22 cellular contexts compared by ENCODE assay signal in genomic region chr6:45717027-45717426, GRCh38.
"Had no signal": no experiment of that assay in that cellular context is flagged by ENCODE, and none has a peak within 500 bp of the region (broad histone marks: within the 10 kb centered on the region; RNA-seq: fewer than 3 reads in every experiment).

No MANE protein-coding gene starts in this region.

- H3K4me3 ChIP-seq: cardiac muscle cell had no signal

- ATAC-seq: activated CD8-positive, alpha-beta T cell treated with anti-CD3 and anti-CD28 coated beads for 36 hours; activated naive CD4-positive, alpha-beta T cell treated with anti-CD3 and anti-CD28 coated beads, Interleukin-2, amount 50 U/mL, for 72 hours; PC-3; T-cell had no signal

- H3K27me3 ChIP-seq: brain microvascular endothelial cell, cardiac muscle cell had no signal

- H3K36me3 ChIP-seq: brain microvascular endothelial cell, cardiac muscle cell had no signal

- H3K4me3 Mint-ChIP-seq: activated CD4-positive, alpha-beta T cell treated with anti-CD3 and anti-CD28 coated beads, Interleukin-2, amount 10 ng/mL, durations not matched to agents 7 days and 5 days; activated CD8-positive, alpha-beta T cell treated with anti-CD3 and anti-CD28 coated beads for 36 hours; activated T-helper 1 cell treated with anti-CD3 and anti-CD28 coated beads, Interleukin-12 subunit alpha, Interleukin-12 subunit beta, Interleukin-2, Interleukin-4 antibody, amounts not matched to agents 30 ng/mL and 10 ng/mL and 1 ng/mL, durations not matched to agents 14 hours and 24 hours and 36 hours; T-cell had no signal

- H3K27ac ChIP-seq: brain microvascular endothelial cell, cardiac muscle cell, KMS-11, VCaP had no signal

- H3K27me3 Mint-ChIP-seq: activated CD4-positive, alpha-beta T cell treated with anti-CD3 and anti-CD28 coated beads, Interleukin-2, amount 10 ng/mL, durations not matched to agents 7 days and 5 days; activated CD8-positive, alpha-beta T cell treated with anti-CD3 and anti-CD28 coated beads for 36 hours; T-cell had no signal

- H3K27ac Mint-ChIP-seq: activated CD4-positive, alpha-beta T cell treated with anti-CD3 and anti-CD28 coated beads, Interleukin-2, amount 10 ng/mL, durations not matched to agents 7 days and 5 days; activated CD8-positive, alpha-beta T cell treated with anti-CD3 and anti-CD28 coated beads for 36 hours; activated T-helper 1 cell treated with anti-CD3 and anti-CD28 coated beads, Interleukin-12 subunit alpha, Interleukin-12 subunit beta, Interleukin-2, Interleukin-4 antibody, amounts not matched to agents 30 ng/mL and 10 ng/mL and 1 ng/mL, durations not matched to agents 14 hours and 24 hours and 36 hours; T-cell had no signal

- H3K36me3 Mint-ChIP-seq: activated naive CD4-positive, alpha-beta T cell treated with anti-CD3 and anti-CD28 coated beads, Interleukin-2, amount 50 U/mL, for 72 hours; T-cell had no signal

- DNase-seq: activated CD4-positive, alpha-beta T cell treated with anti-CD3 and anti-CD28 coated beads, Interleukin-2, amount 10 ng/mL, durations not matched to agents 7 days and 5 days; activated CD4-positive, CD25-positive, alpha-beta regulatory T cell; activated CD8-positive, alpha-beta memory T cell treated with anti-CD3 and anti-CD28 coated beads, Interleukin-2, amount 50 U/mL, for 4 hours; activated CD8-positive, alpha-beta T cell treated with anti-CD3 and anti-CD28 coated beads for 36 hours; activated effector memory CD4-positive, alpha-beta T cell treated with anti-CD3 and anti-CD28 coated beads, Interleukin-2, amount 50 U/mL, for 16 hours; activated naive CD4-positive, alpha-beta T cell treated with Interleukin-2 at 50 U/mL for 16 hours; brain microvascular endothelial cell; MM.1S; NCI-H1105 treated with DMSO at 0.1 percent for 48 hours; NCI-H1436 treated with DMSO at 0.1 percent for 48 hours; NCI-H187 treated with DMSO at 0.1 percent for 48 hours; NCI-H2081 treated with DMSO at 0.1 percent for 48 hours; NCI-H446; PC-3; SHP77 treated with DMSO at 0.1 percent for 48 hours; T-cell; T1000 had no signal

- H3K9me3 Mint-ChIP-seq: activated CD4-positive, alpha-beta T cell treated with anti-CD3 and anti-CD28 coated beads, Interleukin-2, amount 10 ng/mL, durations not matched to agents 7 days and 5 days; activated CD8-positive, alpha-beta T cell treated with anti-CD3 and anti-CD28 coated beads for 36 hours; activated naive CD4-positive, alpha-beta T cell treated with anti-CD3 and anti-CD28 coated beads, Interleukin-2, amount 50 U/mL, for 72 hours; activated T-helper 1 cell treated with anti-CD3 and anti-CD28 coated beads, Interleukin-12 subunit alpha, Interleukin-12 subunit beta, Interleukin-2, Interleukin-4 antibody, amounts not matched to agents 30 ng/mL and 10 ng/mL and 1 ng/mL, durations not matched to agents 14 hours and 24 hours and 36 hours; T-cell had no signal

- H3K9ac ChIP-seq: KMS-11 had no signal

- H3K4me2 ChIP-seq: KMS-11 had no signal
